15 cellular contexts compared by ENCODE assay signal in the genomic region with DNA sequence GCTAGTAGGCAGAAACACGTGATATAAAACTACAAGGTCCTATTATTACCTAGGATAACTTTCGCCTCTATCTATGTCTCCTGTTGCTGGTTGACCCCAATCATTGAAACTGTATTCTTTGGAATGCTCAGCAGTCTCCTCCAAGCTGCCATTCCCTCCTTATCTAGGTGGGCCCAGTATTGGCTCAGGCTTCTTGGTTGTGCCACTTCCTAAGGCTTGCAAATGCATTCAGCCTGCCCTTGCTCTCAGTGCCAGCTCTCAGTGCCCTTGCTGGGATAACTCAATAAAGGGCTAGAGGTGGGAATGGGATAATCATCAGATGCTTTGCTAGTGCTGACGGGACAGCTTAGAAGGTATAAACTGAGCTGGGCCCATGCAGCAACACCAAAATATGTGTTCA. TPM values are rescaled to one million over a fixed set of nuclear protein-coding genes. Genes with fewer than 3 reads are reported as not detected.
DNase-seq lines count a peak whose midpoint lies in the region; ATAC-seq and TF ChIP-seq lines count a peak whose summit lies in the region.
"Had no signal": no experiment of that assay in that cellular context is flagged by ENCODE, and none has a peak within 500 bp of the region (broad histone marks: within the 10 kb centered on the region; RNA-seq: fewer than 3 reads in every experiment).

No MANE protein-coding gene starts in this region.

- ATAC-seq in CD4-positive, CD25-positive, alpha-beta regulatory T cell (ENCODE audit: low read depth in 2 of 2), result no peak
- ATAC-seq in HG02981 (IDR thresholded peaks at IDR 0.05; ENCODE audit: unreplicated experiment), result no peak
- ATAC-seq in GM18511 (IDR thresholded peaks at IDR 0.05; ENCODE audit: unreplicated experiment), result no peak
- no peak for ATAC-seq in gastrocnemius medialis
- ATAC-seq: PC-3 had no signal

- peaks cover 67% of the 10 kb centered on the region for H3K36me3 Mint-ChIP-seq in CD4-positive, CD25-positive, alpha-beta regulatory T cell
- H3K36me3 Mint-ChIP-seq in CD8-positive, alpha-beta memory T cell, result peaks cover 21 to 91% (median 39%) of the 10 kb centered on the region in 3 donors
- H3K36me3 Mint-ChIP-seq in activated T-helper 1 cell treated with anti-CD3 and anti-CD28 coated beads, Interleukin-12 subunit alpha, Interleukin-12 subunit beta, Interleukin-2, Interleukin-4 antibody, amounts not matched to agents 30 ng/mL and 10 ng/mL and 1 ng/mL, durations not matched to agents 14 hours and 24 hours and 36 hours (ENCODE audit: low read depth), result peaks cover 90% of the 10 kb centered on the region

- CTCF ChIA-PET in CD8-positive, alpha-beta memory T cell (lab: Charles Lee), result no interaction called here

- intact Hi-C loops in activated T-helper 1 cell treated with anti-CD3 and anti-CD28 coated beads, Interleukin-12 subunit alpha, Interleukin-12 subunit beta, Interleukin-2, Interleukin-4 antibody, amounts not matched to agents 30 ng/mL and 10 ng/mL and 1 ng/mL, durations not matched to agents 14 hours and 24 hours and 36 hours (cut with micrococcal nuclease), result no loop called here
- intact Hi-C loops in gastrocnemius medialis (cut with DNase I; ENCODE audit: low total_unique reads), result no loop called here

- H3K27me3 ChIP-seq in CD4-positive, CD25-positive, alpha-beta regulatory T cell (ENCODE audit: control insufficient read depth, insufficient read depth, low read length), result no peaks in the 10 kb centered on the region
- no peaks in the 10 kb centered on the region for H3K27me3 ChIP-seq in CD8-positive, alpha-beta memory T cell (ENCODE audit: insufficient read depth, low read length, poor library complexity, severe bottlenecking)
- H3K27me3 ChIP-seq in mesenchymal stem cell (ENCODE audit: control insufficient read depth in 1 of 2, insufficient read depth in 1 of 2, low read length in 2 of 2) (no peaks in the 10 kb centered on the region), gastrocnemius medialis (no peaks in the 10 kb centered on the region)
- H3K27me3 ChIP-seq: spleen, transverse colon had no signal

- no peak overlapping the region for H2BK5ac ChIP-seq in mesenchymal stem cell (ENCODE audit: low read depth, low read length, poor library complexity, severe bottlenecking)

- H3K23ac ChIP-seq in mesenchymal stem cell (ENCODE audit: low read length in 2 of 2), result no peak overlapping the region

- H3K9ac ChIP-seq in mesenchymal stem cell (ENCODE audit: low read length), result no peak overlapping the region

- no peak overlapping the region for H4K91ac ChIP-seq in mesenchymal stem cell (ENCODE audit: low read length)

- no peak overlapping the region for H2BK120ac ChIP-seq in mesenchymal stem cell (ENCODE audit: low read depth, low read length)

- POLR2A ChIA-PET in CD8-positive, alpha-beta memory T cell (lab: Charles Lee), result no interaction called here

- H4K8ac ChIP-seq in mesenchymal stem cell (ENCODE audit: low read length), result peak overlapping the region; percentile 42

- no peak overlapping the region for H3K18ac ChIP-seq in mesenchymal stem cell (ENCODE audit: low read depth in 1 of 2, low read length in 2 of 2)

- H2AK5ac ChIP-seq in mesenchymal stem cell (ENCODE audit: low read length, severe bottlenecking), result peak overlapping the region; percentile 31

- H3K27me3 Mint-ChIP-seq in CD4-positive, CD25-positive, alpha-beta regulatory T cell, result no peaks in the 10 kb centered on the region
- peaks cover 0 to 4% of the 10 kb centered on the region in 2 donors for H3K27me3 Mint-ChIP-seq in CD8-positive, alpha-beta memory T cell
- H3K27me3 Mint-ChIP-seq in activated T-helper 1 cell treated with anti-CD3 and anti-CD28 coated beads, Interleukin-12 subunit alpha, Interleukin-12 subunit beta, Interleukin-2, Interleukin-4 antibody, amounts not matched to agents 30 ng/mL and 10 ng/mL and 1 ng/mL, durations not matched to agents 14 hours and 24 hours and 36 hours (ENCODE audit: insufficient read depth), result no peaks in the 10 kb centered on the region

- DNase-seq in CD4-positive, CD25-positive, alpha-beta regulatory T cell, result no peak
- DNase-seq in CD8-positive, alpha-beta memory T cell, result no peak
- DNase-seq in activated T-helper 1 cell treated with anti-CD3 and anti-CD28 coated beads, Interleukin-12 subunit alpha, Interleukin-12 subunit beta, Interleukin-2, Interleukin-4 antibody, amounts not matched to agents 30 ng/mL and 10 ng/mL and 1 ng/mL, durations not matched to agents 14 hours and 24 hours and 36 hours (ENCODE audit: low spot score), result no peak
- DNase-seq in mesenchymal stem cell, result no peak
- DNase-seq in medulla oblongata (ENCODE audit: extremely low spot score), result no peak
- no peak for DNase-seq in gastrocnemius medialis
- DNase-seq: DMS153, NCI-H1048, NCI-H2081 treated with DMSO at 0.1 percent for 48 hours, PC-3, spleen, transverse colon had no signal

- no peak for TF ChIP-seq CTCF in gastrocnemius medialis (IDR thresholded peaks at IDR 0.05 in 4 of 5, conservative IDR thresholded peaks at IDR 0.05 in 1 of 5)

- peak overlapping the region; percentile 55 to 94 (median 60) for H3K4me3 Mint-ChIP-seq in CD4-positive, CD25-positive, alpha-beta regulatory T cell
- peak overlapping the region in 5 of 7 donors; percentile 27 to 71 (median 36) for H3K4me3 Mint-ChIP-seq in CD8-positive, alpha-beta memory T cell
- no peak overlapping the region for H3K4me3 Mint-ChIP-seq in activated T-helper 1 cell treated with anti-CD3 and anti-CD28 coated beads, Interleukin-12 subunit alpha, Interleukin-12 subunit beta, Interleukin-2, Interleukin-4 antibody, amounts not matched to agents 30 ng/mL and 10 ng/mL and 1 ng/mL, durations not matched to agents 14 hours and 24 hours and 36 hours
- H3K4me3 Mint-ChIP-seq: nephron had no signal

- in situ Hi-C loops in gastrocnemius medialis (cut with MboI; ENCODE audit: low sequenced_read_pairs in 4 of 4), result loop anchor here in 1 of 4 donors (10.0 kb wide), 1 partner anchor 62 kb away; no protein-coding TSS in a partner anchor

- no peak overlapping the region for H2AFZ ChIP-seq in mesenchymal stem cell (ENCODE audit: low read depth, low read length)

- H3K79me1 ChIP-seq in mesenchymal stem cell (replicated peaks; ENCODE audit: low read length, poor library complexity, severe bottlenecking), result no peaks in the 10 kb centered on the region

- H2BK15ac ChIP-seq in mesenchymal stem cell (ENCODE audit: low read depth, poor library complexity, severe bottlenecking), result no peak overlapping the region

- peaks cover 0 to 2% (median 0%) of the 10 kb centered on the region in 7 donors for H3K9me3 Mint-ChIP-seq in CD4-positive, CD25-positive, alpha-beta regulatory T cell
- H3K9me3 Mint-ChIP-seq in CD8-positive, alpha-beta memory T cell, result peaks cover 0 to 3% (median 0%) of the 10 kb centered on the region in 5 donors
- H3K9me3 Mint-ChIP-seq in activated T-helper 1 cell treated with anti-CD3 and anti-CD28 coated beads, Interleukin-12 subunit alpha, Interleukin-12 subunit beta, Interleukin-2, Interleukin-4 antibody, amounts not matched to agents 30 ng/mL and 10 ng/mL and 1 ng/mL, durations not matched to agents 14 hours and 24 hours and 36 hours, result peaks cover 8% of the 10 kb centered on the region

- H3K27ac ChIP-seq in CD4-positive, CD25-positive, alpha-beta regulatory T cell (ENCODE audit: insufficient read depth, low read length, poor library complexity, severe bottlenecking), result peak overlapping the region; percentile 99
- no peak overlapping the region for H3K27ac ChIP-seq in CD8-positive, alpha-beta memory T cell (ENCODE audit: low read depth, low read length)
- H3K27ac ChIP-seq in mesenchymal stem cell (ENCODE audit: low read length, poor library complexity, severe bottlenecking) (no peak overlapping the region), gastrocnemius medialis (peak overlapping the region in 1 of 4 donors; percentile 18)
- H3K27ac ChIP-seq: transverse colon had no signal

- H2BK12ac ChIP-seq in mesenchymal stem cell (ENCODE audit: low read length in 2 of 2), result peak overlapping the region in 1 of 2 experiments; percentile 69

- peaks cover 100% of the 10 kb centered on the region for H3K4me1 ChIP-seq in CD4-positive, CD25-positive, alpha-beta regulatory T cell (ENCODE audit: control insufficient read depth, insufficient read depth, low read length, poor library complexity, severe bottlenecking)
- H3K4me1 ChIP-seq in CD8-positive, alpha-beta memory T cell (ENCODE audit: insufficient read depth, low read length), result peaks cover 99% of the 10 kb centered on the region
- H3K4me1 ChIP-seq in mesenchymal stem cell (ENCODE audit: control insufficient read depth, insufficient read depth, low read depth, low read length) (peaks cover 6% of the 10 kb centered on the region), gastrocnemius medialis (peaks cover 0 to 3% of the 10 kb centered on the region in 2 donors)

- H3K9me3 ChIP-seq in CD4-positive, CD25-positive, alpha-beta regulatory T cell (ENCODE audit: control insufficient read depth in 2 of 2, low read length in 2 of 2), result no peaks in the 10 kb centered on the region
- no peaks in the 10 kb centered on the region for H3K9me3 ChIP-seq in CD8-positive, alpha-beta memory T cell (ENCODE audit: low read length)
- peaks cover 5% of the 10 kb centered on the region for H3K9me3 ChIP-seq in mesenchymal stem cell (ENCODE audit: control insufficient read depth, low read length)
- no peaks in the 10 kb centered on the region for H3K9me3 ChIP-seq in gastrocnemius medialis
- H3K9me3 ChIP-seq: spleen, transverse colon had no signal

- TF ChIP-seq POLR2A in gastrocnemius medialis (IDR thresholded peaks at IDR 0.05), result no peak

- peak overlapping the region; percentile 70 for H3K4me3 ChIP-seq in CD4-positive, CD25-positive, alpha-beta regulatory T cell (ENCODE audit: low read depth, low read length)
- no peak overlapping the region for H3K4me3 ChIP-seq in CD8-positive, alpha-beta memory T cell (ENCODE audit: low read length)
- H3K4me3 ChIP-seq in mesenchymal stem cell (ENCODE audit: insufficient read depth in 1 of 2, low read depth in 1 of 2, low read length in 2 of 2) (no peak overlapping the region), gastrocnemius medialis (no peak overlapping the region)
- H3K4me3 ChIP-seq: spleen, transverse colon had no signal

- H3K4ac ChIP-seq in mesenchymal stem cell (ENCODE audit: low read depth in 1 of 2, low read length in 2 of 2), result no peak overlapping the region

- 98% methylated on average over 3 of the region's 3 CpGs for WGBS in mesenchymal stem cell

- peaks cover 61% of the 10 kb centered on the region for H3K36me3 ChIP-seq in CD4-positive, CD25-positive, alpha-beta regulatory T cell (ENCODE audit: control insufficient read depth, insufficient read depth, low read length)
- H3K36me3 ChIP-seq in CD8-positive, alpha-beta memory T cell (ENCODE audit: insufficient read depth, low read length), result peaks cover 18% of the 10 kb centered on the region
- H3K36me3 ChIP-seq in mesenchymal stem cell (ENCODE audit: control insufficient read depth in 1 of 2, insufficient read depth in 2 of 2, low read depth in 1 of 2, low read length in 2 of 2) (peaks cover 6 to 98% of the 10 kb centered on the region in 2 experiments), gastrocnemius medialis (no peaks in the 10 kb centered on the region)
- H3K36me3 ChIP-seq: transverse colon had no signal

- peaks cover 57 to 100% (median 92%) of the 10 kb centered on the region in 4 donors for H3K4me1 Mint-ChIP-seq in CD4-positive, CD25-positive, alpha-beta regulatory T cell
- H3K4me1 Mint-ChIP-seq in CD8-positive, alpha-beta memory T cell, result peaks cover 96 to 100% (median 99%) of the 10 kb centered on the region in 3 donors
- H3K4me1 Mint-ChIP-seq in activated T-helper 1 cell treated with anti-CD3 and anti-CD28 coated beads, Interleukin-12 subunit alpha, Interleukin-12 subunit beta, Interleukin-2, Interleukin-4 antibody, amounts not matched to agents 30 ng/mL and 10 ng/mL and 1 ng/mL, durations not matched to agents 14 hours and 24 hours and 36 hours (ENCODE audit: low read depth), result peaks cover 97% of the 10 kb centered on the region

- H3K4me2 ChIP-seq in mesenchymal stem cell (ENCODE audit: low read length, poor library complexity, severe bottlenecking), result no peak overlapping the region

- H3K27ac Mint-ChIP-seq in CD4-positive, CD25-positive, alpha-beta regulatory T cell, result peak overlapping the region; percentile 84 to 100 (median 94)
- peak overlapping the region; percentile 4 to 97 (median 81) for H3K27ac Mint-ChIP-seq in CD8-positive, alpha-beta memory T cell
- peak overlapping the region; percentile 66 for H3K27ac Mint-ChIP-seq in activated T-helper 1 cell treated with anti-CD3 and anti-CD28 coated beads, Interleukin-12 subunit alpha, Interleukin-12 subunit beta, Interleukin-2, Interleukin-4 antibody, amounts not matched to agents 30 ng/mL and 10 ng/mL and 1 ng/mL, durations not matched to agents 14 hours and 24 hours and 36 hours
- H3K27ac Mint-ChIP-seq: nephron had no signal

- no peak overlapping the region for H3K14ac ChIP-seq in mesenchymal stem cell (ENCODE audit: low read length in 2 of 2)

RNA-seq across cellular contexts. Expression of a gene that starts 13.6 kb away (rescaled TPM):
- total RNA-seq in CD4-positive, CD25-positive, alpha-beta regulatory T cell, result 1,181 TPM
- 100 to 1,000 TPM; 441 to 539 (median 477) TPM for polyA plus RNA-seq in CD4-positive, CD25-positive, alpha-beta regulatory T cell
- 100 to 1,000 TPM; 510 to 534 TPM for total RNA-seq in CD8-positive, alpha-beta memory T cell
- 338 TPM for polyA plus RNA-seq in CD8-positive, alpha-beta memory T cell
- total RNA-seq in activated T-helper 1 cell treated with anti-CD3 and anti-CD28 coated beads, Interleukin-12 subunit alpha, Interleukin-12 subunit beta, Interleukin-2, Interleukin-4 antibody, amounts not matched to agents 30 ng/mL and 10 ng/mL and 1 ng/mL, durations not matched to agents 14 hours and 24 hours and 36 hours, result 547 and 550 TPM in 2 replicates
- 1,373 TPM for polyA plus RNA-seq in mesenchymal stem cell (2013, experiment 1 of 2)
- polyA plus RNA-seq in mesenchymal stem cell (2013, experiment 2 of 2), result 1,315 TPM
- total RNA-seq in gastrocnemius medialis, result 10 to 100 TPM; 19.5 to 32.5 (median 29.2) TPM

Comparison
In these comparisons a context has a peak if more than half of its experiments do, and no peak if none do; other contexts are left out.
1. RNA of a gene that starts 13.6 kb away (total RNA-seq): 1,181 TPM in CD4-positive, CD25-positive, alpha-beta regulatory T cell (single experiment), 547 to 550 TPM in activated T-helper 1 cell treated with anti-CD3 and anti-CD28 coated beads, Interleukin-12 subunit alpha, Interleukin-12 subunit beta, Interleukin-2, Interleukin-4 antibody, amounts not matched to agents 30 ng/mL and 10 ng/mL and 1 ng/mL, durations not matched to agents 14 hours and 24 hours and 36 hours and 510 to 534 TPM in CD8-positive, alpha-beta memory T cell; 19.5 to 32.5 TPM in gastrocnemius medialis; every median in the first group is over 10 times any median in the second.
2. Peak in every context shown above with its lines, with median percentiles within 50 percentile points of each other: H3K27ac Mint-ChIP-seq.